In genomic region chr10:22621726-22622125, GRCh38 we compare ENCODE assay signal across 1 cellular context.
TF ChIP-seq lines count a peak whose summit lies in the region.

No MANE protein-coding gene starts in this region.

TF ChIP-seq in HCT116, 20 proteins besides CTCF, POLR2A, EP300 and RAD21 (continued from another document):
- TF ChIP-seq FOSL1 (IDR thresholded peaks at IDR 0.05; ENCODE audit: low read depth): no peak
- TF ChIP-seq, protein P1, sequence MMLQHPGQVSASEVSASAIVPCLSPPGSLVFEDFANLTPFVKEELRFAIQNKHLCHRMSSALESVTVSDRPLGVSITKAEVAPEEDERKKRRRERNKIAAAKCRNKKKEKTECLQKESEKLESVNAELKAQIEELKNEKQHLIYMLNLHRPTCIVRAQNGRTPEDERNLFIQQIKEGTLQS (IDR thresholded peaks at IDR 0.05): no peak
- no peak for TF ChIP-seq EZH2phosphoT487 (IDR thresholded peaks at IDR 0.05; ENCODE audit: borderline replicate concordance)
- TF ChIP-seq REST (IDR thresholded peaks at IDR 0.05; ENCODE audit: low read depth): no peak
- TF ChIP-seq POLR2AphosphoS5 (IDR thresholded peaks at IDR 0.05; ENCODE audit: low read depth, low read length): no peak
